ENCODE assay signal across 24 cellular contexts in genomic region chr10:96452494-96452893, GRCh38.
DNase-seq lines count a peak whose midpoint lies in the region; ATAC-seq, FAIRE-seq and TF ChIP-seq lines count a peak whose summit lies in the region.
"Had no signal": no experiment of that assay in that cellular context is flagged by ENCODE, and none has a peak within 500 bp of the region (broad histone marks: within the 10 kb centered on the region; RNA-seq: fewer than 3 reads in every experiment).

No MANE protein-coding gene starts in this region.

- H3K18ac ChIP-seq in H1 (ENCODE audit: extremely low read depth, low read length): peak overlapping the region; percentile 5; the same call in 1 of the 2 replicates

- no peak for TF ChIP-seq CTCF in GM23338 (conservative IDR thresholded peaks at IDR 0.05; ENCODE audit: low read depth in 2 of 2)
- no peak for TF ChIP-seq CTCF in H1 (IDR thresholded peaks at IDR 0.05; ENCODE audit: control extremely low read depth in 1 of 3, insufficient read depth in 1 of 3, low read depth in 1 of 3, low read length in 3 of 3)

- H3F3A ChIP-seq in GM23338 (replicated peaks; ENCODE audit: low read depth): peaks cover 9% of the 10 kb centered on the region; the same call in 1 of the 2 replicates

- no peak overlapping the region for H2BK15ac ChIP-seq in H1 (ENCODE audit: low read length)

- FAIRE-seq in H1 (lab: Jason Lieb, UNC): no peak
- no peak for FAIRE-seq in small intestine (lab: Jason Lieb, UNC)
- FAIRE-seq: A204.1, G401.6, GM12892, GM19239, H54 had no signal

- no peak overlapping the region; the same call in 1 of the 2 replicates for H3K27ac Mint-ChIP-seq in GM23338
- H3K27ac Mint-ChIP-seq in stimulated activated effector memory CD8-positive, alpha-beta T cell treated with anti-CD3 and anti-CD28 coated beads, Interleukin-12 subunit alpha, Interleukin-12 subunit beta, amount 100 ng/mL, for 72 hours: no peak overlapping the region
- H3K27ac Mint-ChIP-seq: B cell; CD4-positive, CD25-positive, alpha-beta regulatory T cell; CD8-positive, alpha-beta T cell; HFFc6 had no signal

- H3K14ac ChIP-seq in H1 (ENCODE audit: insufficient read length): no peak overlapping the region

- H3K36me3 Mint-ChIP-seq in GM23338 (ENCODE audit: low read depth): no peaks in the 10 kb centered on the region
- H3K36me3 Mint-ChIP-seq in stimulated activated effector memory CD8-positive, alpha-beta T cell treated with anti-CD3 and anti-CD28 coated beads, Interleukin-12 subunit alpha, Interleukin-12 subunit beta, amount 100 ng/mL, for 72 hours: no peaks in the 10 kb centered on the region
- H3K36me3 Mint-ChIP-seq: CD4-positive, CD25-positive, alpha-beta regulatory T cell; CD8-positive, alpha-beta T cell had no signal

- H3K79me1 ChIP-seq in H1 (ENCODE audit: low read depth, low read length): no peaks in the 10 kb centered on the region

- peak overlapping the region; percentile 32 for H4K91ac ChIP-seq in H1 (replicated peaks; ENCODE audit: insufficient read length, low read length)

- no peak overlapping the region for H3K56ac ChIP-seq in H1 (replicated peaks; ENCODE audit: insufficient read length, low read depth, low read length)

- H3K23me2 ChIP-seq in H1 (ENCODE audit: low read depth, low read length): no peaks in the 10 kb centered on the region; the same call in 1 of the 2 replicates

- H3K23ac ChIP-seq in H1 (ENCODE audit: insufficient read length): no peak overlapping the region

- no peaks in the 10 kb centered on the region for H3K27me3 Mint-ChIP-seq in GM23338 (ENCODE audit: insufficient read depth, low read depth, poor library complexity)

- no peak overlapping the region for H3K9ac ChIP-seq in H1 (replicated peaks in 1 of 4; ENCODE audit: extremely low read depth in 1 of 4, low read depth in 3 of 4, low read length in 3 of 4)
- H3K9ac ChIP-seq: BLaER1, GM23248 had no signal

- H3K9me2 ChIP-seq in GM23338 (ENCODE audit: insufficient read depth): no peaks in the 10 kb centered on the region

- peaks cover 52% of the 10 kb centered on the region for H3K4me1 Mint-ChIP-seq in GM23338
- no peaks in the 10 kb centered on the region for H3K4me1 Mint-ChIP-seq in stimulated activated effector memory CD8-positive, alpha-beta T cell treated with anti-CD3 and anti-CD28 coated beads, Interleukin-12 subunit alpha, Interleukin-12 subunit beta, amount 100 ng/mL, for 72 hours
- H3K4me1 Mint-ChIP-seq: B cell; CD4-positive, CD25-positive, alpha-beta regulatory T cell had no signal

- H3K79me2 ChIP-seq in GM23338 (replicated peaks; ENCODE audit: insufficient read depth) (no peaks in the 10 kb centered on the region), H1 (ENCODE audit: control insufficient read depth in 1 of 2, insufficient read depth in 2 of 2, low read length in 2 of 2) (no peaks in the 10 kb centered on the region)

- TF ChIP-seq EP300 in H1 (IDR thresholded peaks at IDR 0.05; ENCODE audit: borderline replicate concordance in 1 of 2, low read depth in 2 of 2, low read length in 2 of 2): no peak

- H4K8ac ChIP-seq in H1 (ENCODE audit: extremely low read depth, insufficient read depth, low read length): no peak overlapping the region

- no peaks in the 10 kb centered on the region for H4K20me1 ChIP-seq in GM23338 (replicated peaks; ENCODE audit: insufficient read depth)
- H4K20me1 ChIP-seq in H1 (replicated peaks in 1 of 2; ENCODE audit: control insufficient read depth in 1 of 2, insufficient read depth in 2 of 2, low read length in 2 of 2): no peaks in the 10 kb centered on the region
- H4K20me1 ChIP-seq: BLaER1 had no signal

- 44% methylated on average over 4 of the region's 4 CpGs; no CpG with 5 or more reads in 1 of the 2 experiments for WGBS in H1 (ENCODE audit: extremely low coverage in 1 of 2, insufficient coverage in 1 of 2, insufficient read length in 1 of 2, insufficient replicate concordance in 2 of 2, low coverage in 1 of 2, low lambda C conversion rate in 2 of 2, missing lambda C conversion rate in 1 of 2), 2 experiments
- WGBS in small intestine, 3 donors: 8 to 51% (median 26%) methylated on average over 4 of the region's 4 CpGs

- no peak overlapping the region for H2AK5ac ChIP-seq in H1 (ENCODE audit: low read depth, low read length)

- H3K36me3 ChIP-seq in GM23338 (ENCODE audit: insufficient read depth) (no peaks in the 10 kb centered on the region), H1 (ENCODE audit: control insufficient read depth in 2 of 4, insufficient read depth in 4 of 4, low read length in 3 of 4) (no peaks in the 10 kb centered on the region), small intestine (ENCODE audit: control insufficient read depth in 2 of 2, insufficient read depth in 2 of 2, low read length in 2 of 2) (no peaks in the 10 kb centered on the region)
- H3K36me3 ChIP-seq: BLaER1, HAP-1 had no signal

- POLR2A ChIA-PET in H1 (lab: Charles Lee; ENCODE audit: partially characterized antibody): interaction anchor here (0.6 kb wide), 1 partner anchor 943 kb away, joined by 3 read pairs; no protein-coding TSS in a partner anchor

- CTCF ChIA-PET in H1 (lab: Charles Lee; ENCODE audit: partially characterized antibody): interaction anchor here (1.2 to 3.6 kb wide), 6 partner anchors 11 to 67 kb away, joined by 3 to 31 read pairs (median 6); partner anchors contain the start of gene TLL2

- no peaks in the 10 kb centered on the region for H3K27me3 ChIP-seq in GM23338 (ENCODE audit: insufficient read depth)
- H3K27me3 ChIP-seq in H1 (replicated peaks in 1 of 4; ENCODE audit: control insufficient read depth in 3 of 4, extremely low read depth in 1 of 4, insufficient read depth in 3 of 4, low read length in 3 of 4): no peaks in the 10 kb centered on the region
- H3K27me3 ChIP-seq in small intestine (ENCODE audit: control insufficient read depth in 2 of 2, insufficient read depth in 2 of 2, low read length in 2 of 2): no peaks in the 10 kb centered on the region
- H3K27me3 ChIP-seq: BLaER1 had no signal

- no peak for DNase-seq in GM23338 (ENCODE audit: low spot score)
- DNase-seq in H1 (ENCODE audit: low read depth in 1 of 2, low spot score in 2 of 2): peak in 1 of 2 experiments; percentile 27
- DNase-seq in islet precursor cell: peak; percentile 12
- DNase-seq in small intestine: peak; percentile 35
- DNase-seq in stimulated activated effector memory CD8-positive, alpha-beta T cell treated with anti-CD3 and anti-CD28 coated beads, Interleukin-12 subunit alpha, Interleukin-12 subunit beta, amount 100 ng/mL, for 72 hours (ENCODE audit: low spot score in 2 of 2): no peak
- DNase-seq in activated gamma-delta T cell (lab: John Stamatoyannopoulos, UW): no peak
- DNase-seq in NCI-H446 treated with DMSO at 0.1 percent for 48 hours (lab: John Stamatoyannopoulos, UW): no peak
- DNase-seq: Caco-2; CD4-positive, CD25-positive, alpha-beta regulatory T cell; CD8-positive, alpha-beta T cell; DMS153; DND-41; GM23248; HFFc6 had no signal

- H4K5ac ChIP-seq in H1 (ENCODE audit: insufficient read length, low read depth, low read length): no peak overlapping the region

- peaks cover 48% of the 10 kb centered on the region for H3K4me1 ChIP-seq in GM23338 (ENCODE audit: insufficient read depth)
- peaks cover 22 to 34% (median 29%) of the 10 kb centered on the region in 4 experiments for H3K4me1 ChIP-seq in H1 (replicated peaks in 1 of 4; ENCODE audit: control insufficient read depth in 3 of 4, insufficient read depth in 4 of 4, low read length in 3 of 4)
- H3K4me1 ChIP-seq in small intestine (ENCODE audit: control insufficient read depth in 2 of 2, insufficient read depth in 1 of 2, low read depth in 1 of 2, low read length in 1 of 2): no peaks in the 10 kb centered on the region
- H3K4me1 ChIP-seq: Caco-2 had no signal

- peak overlapping the region; percentile 29; the same call in 1 of the 2 replicates for H3K4me2 ChIP-seq in GM23338
- H3K4me2 ChIP-seq in H1 (ENCODE audit: insufficient read depth in 1 of 2, low read depth in 2 of 2, low read length in 2 of 2): peak overlapping the region in 1 of 2 experiments; percentile 28; a peak in 1 of 4 replicates
- H3K4me2 ChIP-seq: BLaER1 had no signal

- no peak overlapping the region for H3K4me3 ChIP-seq in GM23338
- no peak overlapping the region for H3K4me3 ChIP-seq in H1 (ENCODE audit: extremely low read depth in 1 of 4, insufficient read depth in 2 of 4, low read depth in 3 of 4, low read length in 4 of 4)
- H3K4me3 ChIP-seq in small intestine (ENCODE audit: low read depth in 1 of 2, low read length in 2 of 2): no peak overlapping the region
- H3K4me3 ChIP-seq: BLaER1, GM23248, HAP-1 had no signal

- peak overlapping the region; percentile 92; the same call in 1 of the 2 replicates for H2BK20ac ChIP-seq in H1 (ENCODE audit: low read length)

- H3K27ac ChIP-seq in GM23338 (ENCODE audit: low read depth) (peak overlapping the region; percentile 80), H1 (ENCODE audit: low read depth, low read length) (no peak overlapping the region), small intestine (ENCODE audit: low read depth in 1 of 2, low read length in 1 of 2) (no peak overlapping the region)
- H3K27ac ChIP-seq: 22Rv1, BLaER1, C4-2B, GM23248 had no signal

- no peak overlapping the region for H3K4ac ChIP-seq in H1 (replicated peaks; ENCODE audit: insufficient read length, low read depth, low read length)

- H2BK120ac ChIP-seq in H1 (replicated peaks; ENCODE audit: low read depth, low read length): peak overlapping the region; percentile 66

- H2BK12ac ChIP-seq in H1 (ENCODE audit: low read depth, low read length): 0 out of 2 replicates have a peak overlapping the region, but pooled peaks have one; percentile 51

- H3K9me3 ChIP-seq in H1 (ENCODE audit: insufficient read depth in 2 of 2, low read depth in 1 of 2, low read length in 1 of 2): no peaks in the 10 kb centered on the region
- H3K9me3 ChIP-seq in small intestine (ENCODE audit: control insufficient read depth, low read depth): no peaks in the 10 kb centered on the region
- H3K9me3 ChIP-seq: BLaER1, Caco-2, HAP-1 had no signal

- H3K9me3 Mint-ChIP-seq in GM23338: no peaks in the 10 kb centered on the region
- no peaks in the 10 kb centered on the region for H3K9me3 Mint-ChIP-seq in stimulated activated effector memory CD8-positive, alpha-beta T cell treated with anti-CD3 and anti-CD28 coated beads, Interleukin-12 subunit alpha, Interleukin-12 subunit beta, amount 100 ng/mL, for 72 hours
- H3K9me3 Mint-ChIP-seq: CD8-positive, alpha-beta T cell; HFFc6 had no signal

- no peak for TF ChIP-seq RAD21 in H1 (IDR thresholded peaks at IDR 0.05 in 1 of 2, conservative IDR thresholded peaks at IDR 0.05 in 1 of 2; ENCODE audit: low read depth in 2 of 2, low read length in 2 of 2)

- ATAC-seq in GM23338: no peak
- ATAC-seq in stimulated activated effector memory CD8-positive, alpha-beta T cell treated with anti-CD3 and anti-CD28 coated beads, Interleukin-12 subunit alpha, Interleukin-12 subunit beta, amount 100 ng/mL, for 72 hours: no peak
- ATAC-seq: CD8-positive, alpha-beta T cell had no signal

- TF ChIP-seq POLR2A in H1 (IDR thresholded peaks at IDR 0.05; ENCODE audit: control extremely low read depth in 1 of 2, low read depth in 2 of 2, low read length in 2 of 2): no peak

- H3K4me3 Mint-ChIP-seq in GM23338: no peak overlapping the region; the same call in 2 of the 3 replicates
- no peak overlapping the region for H3K4me3 Mint-ChIP-seq in stimulated activated effector memory CD8-positive, alpha-beta T cell treated with anti-CD3 and anti-CD28 coated beads, Interleukin-12 subunit alpha, Interleukin-12 subunit beta, amount 100 ng/mL, for 72 hours
- H3K4me3 Mint-ChIP-seq: B cell; CD4-positive, CD25-positive, alpha-beta regulatory T cell; CD8-positive, alpha-beta T cell; HFFc6 had no signal

- peak overlapping the region; percentile 57; the same call in 1 of the 2 replicates for H2BK5ac ChIP-seq in H1 (ENCODE audit: low read depth, low read length)

- H2AFZ ChIP-seq in GM23338 (no peak overlapping the region), H1 (ENCODE audit: low read length) (no peak overlapping the region)
- H2AFZ ChIP-seq: GM23248 had no signal

Comparison
In these comparisons a context has a peak if more than half of its experiments do, and no peak if none do; other contexts are left out.
1. DNase-seq: peak in islet precursor cell (single experiment) and small intestine (single experiment); none in GM23338 (single experiment), stimulated activated effector memory CD8-positive, alpha-beta T cell treated with anti-CD3 and anti-CD28 coated beads, Interleukin-12 subunit alpha, Interleukin-12 subunit beta, amount 100 ng/mL, for 72 hours (0 of 2), activated gamma-delta T cell (single experiment) and NCI-H446 treated with DMSO at 0.1 percent for 48 hours (single experiment).